Comparison of ENCODE assay signal across 19 cellular contexts in the genomic region with DNA sequence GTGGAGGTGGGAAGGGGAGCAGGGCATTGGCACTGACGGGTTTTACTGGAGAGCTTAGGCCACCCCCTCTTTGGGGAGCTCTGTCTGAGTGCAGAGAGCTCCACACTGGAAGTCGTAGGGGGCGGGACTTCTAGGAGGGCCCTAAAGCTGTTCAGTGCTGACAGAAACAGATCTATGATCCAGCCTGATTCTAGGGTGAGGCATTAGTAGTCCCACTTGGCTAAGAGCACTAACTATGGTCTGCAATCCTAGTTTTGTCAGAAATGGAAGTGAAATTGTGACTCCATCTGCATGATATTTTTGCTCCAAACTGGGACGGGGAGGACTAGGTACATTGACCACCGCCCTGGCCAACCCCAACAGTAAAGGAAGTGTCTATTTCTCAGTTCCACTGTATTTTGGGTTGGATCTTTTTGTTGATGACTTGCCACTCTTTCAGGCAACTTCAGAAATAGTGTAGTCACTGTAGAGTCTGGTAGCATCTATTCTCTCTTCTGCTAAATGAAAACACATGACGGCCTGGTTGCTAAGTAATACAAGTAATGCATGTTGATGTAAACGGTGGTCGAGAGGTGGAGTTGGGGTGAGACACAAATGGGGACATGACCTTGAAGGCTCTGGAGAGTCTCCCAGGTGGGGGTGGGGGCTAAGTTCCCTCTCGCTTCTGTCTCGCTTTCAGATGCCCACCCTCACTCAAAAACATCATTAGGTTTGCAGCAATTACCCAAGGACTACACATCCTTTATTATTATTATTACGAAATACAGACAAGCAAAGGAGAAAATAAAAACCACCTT.
A peak's percentile ranks its signal among the peaks of the same experiment; 100 is the strongest.
DNase-seq lines count a peak whose midpoint lies in the region; ATAC-seq, FAIRE-seq and TF ChIP-seq lines count a peak whose summit lies in the region.
"Had no signal": no experiment of that assay in that cellular context is flagged by ENCODE, and none has a peak within 500 bp of the region (broad histone marks: within the 10 kb centered on the region; RNA-seq: fewer than 3 reads in every experiment).

No MANE protein-coding gene starts in this region.

- H3K79me2 ChIP-seq in GM23248 (ENCODE audit: insufficient read depth) (no peaks in the 10 kb centered on the region), K562 (ENCODE audit: control insufficient read depth, insufficient read depth, low read length) (no peaks in the 10 kb centered on the region)

- CTCF ChIA-PET in K562 (lab: Yijun Ruan, JAX; ENCODE audit: low intra/inter-chr PET ratio), result interaction anchor here (0.6 kb wide), 1 partner anchor 33 kb away, joined by 4 read pairs; no protein-coding TSS in a partner anchor
- CTCF ChIA-PET in activated CD4-positive, alpha-beta T cell treated with anti-CD3 and anti-CD28 coated beads, Interleukin-2, amount 10 ng/mL, durations not matched to agents 7 days and 5 days (lab: Charles Lee), result no interaction called here

- BruUV-seq in K562 (replicated peaks; lab: Mats Ljungman, UMichigan), result no TSS peak

- H3K4me3 Mint-ChIP-seq in activated CD4-positive, alpha-beta T cell treated with anti-CD3 and anti-CD28 coated beads, Interleukin-2, amount 10 ng/mL, durations not matched to agents 7 days and 5 days, result no peak overlapping the region
- H3K4me3 Mint-ChIP-seq: B cell; CD4-positive, alpha-beta T cell had no signal

- H4K20me1 ChIP-seq in GM23248 (ENCODE audit: insufficient read depth), result no peaks in the 10 kb centered on the region
- no peaks in the 10 kb centered on the region for H4K20me1 ChIP-seq in K562 (replicated peaks; ENCODE audit: control insufficient read depth, insufficient read depth, low read length)

- H3K36me3 ChIP-seq in GM23248 (ENCODE audit: low read depth) (no peaks in the 10 kb centered on the region), K562 (ENCODE audit: control insufficient read depth, insufficient read depth, low read length) (no peaks in the 10 kb centered on the region), mesenchymal stem cell (ENCODE audit: control insufficient read depth in 1 of 2, insufficient read depth in 2 of 2, low read depth in 1 of 2, low read length in 2 of 2) (no peaks in the 10 kb centered on the region)
- H3K36me3 ChIP-seq: MG63 had no signal

- no peak overlapping the region for H2BK5ac ChIP-seq in mesenchymal stem cell (ENCODE audit: low read depth, low read length, poor library complexity, severe bottlenecking)

- no peak overlapping the region for H3K4me3 ChIP-seq in GM23248
- H3K4me3 ChIP-seq in K562, result no peak overlapping the region
- H3K4me3 ChIP-seq in mesenchymal stem cell (ENCODE audit: insufficient read depth in 1 of 2, low read depth in 1 of 2, low read length in 2 of 2), result no peak overlapping the region
- H3K4me3 ChIP-seq: MG63 had no signal

- H2AFZ ChIP-seq in GM23248, result no peak overlapping the region
- H2AFZ ChIP-seq in K562 (ENCODE audit: low read depth, low read length), result peak overlapping the region; percentile 35; the same call in 1 of the 2 replicates
- no peak overlapping the region for H2AFZ ChIP-seq in mesenchymal stem cell (ENCODE audit: low read depth, low read length)

- no peak overlapping the region for H2BK120ac ChIP-seq in mesenchymal stem cell (ENCODE audit: low read depth, low read length)

- TF ChIP-seq POLR2A in K562 (conservative IDR thresholded peaks at IDR 0.05), result no peak

- H3K27me3 Mint-ChIP-seq in activated CD4-positive, alpha-beta T cell treated with anti-CD3 and anti-CD28 coated beads, Interleukin-2, amount 10 ng/mL, durations not matched to agents 7 days and 5 days, result peaks cover 2% of the 10 kb centered on the region

- H3K79me1 ChIP-seq in mesenchymal stem cell (replicated peaks; ENCODE audit: low read length, poor library complexity, severe bottlenecking), result no peaks in the 10 kb centered on the region

- intact Hi-C loops in K562 (cut with micrococcal nuclease), result no loop called here

- TF ChIP-seq EP300 in K562 (IDR thresholded peaks at IDR 0.05; ENCODE audit: low read length), result no peak

- in situ Hi-C loops in GM23248 (cut with MboI), result no loop called here
- in situ Hi-C loops in K562 (cut with MboI), result no loop called here
- in situ Hi-C loops in G401 (cut with HindIII; ENCODE audit: low sequenced_read_pairs), result no loop called here

- DNase-seq in AG09319 (ENCODE audit: extremely low read depth, low read depth) (peak; percentile 59), GM23248 (peak; percentile 29), K562 (ENCODE audit: extremely low read depth in 1 of 4, low spot score in 3 of 4) (no peak), mesenchymal stem cell (no peak), G401 (ENCODE audit: low spot score) (no peak)
- DNase-seq in activated CD4-positive, alpha-beta T cell treated with anti-CD3 and anti-CD28 coated beads, Interleukin-2, amount 10 ng/mL, durations not matched to agents 7 days and 5 days, result no peak
- DNase-seq: CD4-positive, alpha-beta T cell; H7; MG63; NCI-H1092 treated with DMSO at 0.1 percent for 48 hours; NCI-H2081 treated with DMSO at 0.1 percent for 48 hours; RPMI8226; SIG-M5; SW 1271 had no signal

- no peaks in the 10 kb centered on the region for H3K9me1 ChIP-seq in K562 (ENCODE audit: control insufficient read depth, insufficient read depth, low read length)

- H3K36me3 Mint-ChIP-seq in activated CD4-positive, alpha-beta T cell treated with anti-CD3 and anti-CD28 coated beads, Interleukin-2, amount 10 ng/mL, durations not matched to agents 7 days and 5 days (ENCODE audit: low read depth), result no peaks in the 10 kb centered on the region

- H3K4me1 Mint-ChIP-seq in activated CD4-positive, alpha-beta T cell treated with anti-CD3 and anti-CD28 coated beads, Interleukin-2, amount 10 ng/mL, durations not matched to agents 7 days and 5 days, result no peaks in the 10 kb centered on the region
- H3K4me1 Mint-ChIP-seq: B cell had no signal

- TF ChIP-seq RAD21 in K562 (CRISPR knock-in tag; conservative IDR thresholded peaks at IDR 0.05 in 1 of 2, IDR thresholded peaks at IDR 0.05 in 1 of 2), result no peak

- H3K4ac ChIP-seq in mesenchymal stem cell (ENCODE audit: low read depth in 1 of 2, low read length in 2 of 2), result no peak overlapping the region

- no peak overlapping the region for H3K27ac ChIP-seq in GM23248
- no peak overlapping the region for H3K27ac ChIP-seq in K562 (ENCODE audit: extremely low read depth, low read depth, low read length)
- H3K27ac ChIP-seq in mesenchymal stem cell (ENCODE audit: low read length, poor library complexity, severe bottlenecking), result no peak overlapping the region

- H3K9me3 ChIP-seq in GM23248 (ENCODE audit: low read depth), result no peaks in the 10 kb centered on the region
- no peaks in the 10 kb centered on the region for H3K9me3 ChIP-seq in K562 (replicated peaks; ENCODE audit: control insufficient read depth, insufficient read depth, low read depth, low read length)
- H3K9me3 ChIP-seq in mesenchymal stem cell (ENCODE audit: control insufficient read depth, low read length), result peaks cover 6% of the 10 kb centered on the region
- H3K9me3 ChIP-seq: MG63 had no signal

- H3K4me1 ChIP-seq in GM23248 (ENCODE audit: insufficient read depth) (peaks cover 8% of the 10 kb centered on the region), K562 (replicated peaks in 1 of 2; ENCODE audit: control insufficient read depth in 2 of 2, insufficient read depth in 2 of 2, low read length in 2 of 2) (no peaks in the 10 kb centered on the region), mesenchymal stem cell (ENCODE audit: control insufficient read depth, insufficient read depth, low read depth, low read length) (no peaks in the 10 kb centered on the region)

- H2BK15ac ChIP-seq in mesenchymal stem cell (ENCODE audit: low read depth, poor library complexity, severe bottlenecking), result no peak overlapping the region

- WGBS in GM23248 (ENCODE audit: low coverage in 1 of 2, low lambda C conversion rate in 2 of 2, missing lambda C conversion rate in 2 of 2), 2 experiments, result 11 to 15% methylated on average over 10 to 11 of the region's 11 CpGs
- 6% methylated on average over 11 of the region's 11 CpGs for WGBS in K562 (ENCODE audit: insufficient coverage, low coverage, missing lambda C conversion rate)
- WGBS in mesenchymal stem cell, result 84% methylated on average over 10 of the region's 11 CpGs

- ATAC-seq in K562 (0 out of 3 replicates have a peak, but pooled peaks have one; percentile 26), HG02610 (IDR thresholded peaks at IDR 0.05; ENCODE audit: unreplicated experiment) (no peak), HG02763 (IDR thresholded peaks at IDR 0.05; ENCODE audit: unreplicated experiment) (no peak)
- ATAC-seq: HepG2 had no signal

- H3K14ac ChIP-seq in mesenchymal stem cell (ENCODE audit: low read length in 2 of 2), result no peak overlapping the region

- no peak overlapping the region for H3K23ac ChIP-seq in mesenchymal stem cell (ENCODE audit: low read length in 2 of 2)

- H3K4me2 ChIP-seq in GM23248 (ENCODE audit: unreplicated experiment) (no peak overlapping the region), K562 (ENCODE audit: insufficient read depth, low read length) (no peak overlapping the region; the same call in 1 of the 2 replicates), mesenchymal stem cell (ENCODE audit: low read length, poor library complexity, severe bottlenecking) (no peak overlapping the region)

- H3K18ac ChIP-seq in mesenchymal stem cell (ENCODE audit: low read depth in 1 of 2, low read length in 2 of 2), result no peak overlapping the region

- 0 out of 2 replicates have a peak, but pooled peaks cover 3% of the 10 kb centered on the region for H3F3A ChIP-seq in GM23248 (ENCODE audit: insufficient read depth)

- no peak overlapping the region for H4K8ac ChIP-seq in mesenchymal stem cell (ENCODE audit: low read length)

- no peaks in the 10 kb centered on the region for H3K9me2 ChIP-seq in GM23248 (ENCODE audit: insufficient read depth)

- POLR2A ChIA-PET in K562 (lab: Yijun Ruan, JAX), result interaction anchor here (0.6 to 1.1 kb wide), 4 partner anchors 9 to 24 kb away, joined by 3 to 4 read pairs (median 3); no protein-coding TSS in a partner anchor
- POLR2A ChIA-PET in activated CD4-positive, alpha-beta T cell treated with anti-CD3 and anti-CD28 coated beads, Interleukin-2, amount 10 ng/mL, durations not matched to agents 7 days and 5 days (lab: Charles Lee), result no interaction called here

- no peak overlapping the region for H2BK12ac ChIP-seq in mesenchymal stem cell (ENCODE audit: low read length in 2 of 2)

- H3K9ac ChIP-seq in GM23248, result no peak overlapping the region
- no peak overlapping the region for H3K9ac ChIP-seq in K562 (ENCODE audit: insufficient read depth in 1 of 2, low read depth in 2 of 2, low read length in 2 of 2)
- peak overlapping the region; percentile 62 for H3K9ac ChIP-seq in mesenchymal stem cell (ENCODE audit: low read length)

- H4K91ac ChIP-seq in mesenchymal stem cell (ENCODE audit: low read length), result no peak overlapping the region

- no peak for FAIRE-seq in K562 (lab: Jason Lieb, UNC)
- FAIRE-seq: GM19239, HepG2 had no signal

- no peak overlapping the region for H3K27ac Mint-ChIP-seq in activated CD4-positive, alpha-beta T cell treated with anti-CD3 and anti-CD28 coated beads, Interleukin-2, amount 10 ng/mL, durations not matched to agents 7 days and 5 days
- H3K27ac Mint-ChIP-seq: B cell; CD4-positive, alpha-beta T cell had no signal

- H2AK5ac ChIP-seq in mesenchymal stem cell (ENCODE audit: low read length, severe bottlenecking), result no peak overlapping the region

- TF ChIP-seq CTCF in AG09319 (IDR thresholded peaks at IDR 0.05; ENCODE audit: low read depth, low read length) (no peak), K562 (IDR thresholded peaks at IDR 0.05 in 2 of 3, conservative IDR thresholded peaks at IDR 0.05 in 1 of 3; ENCODE audit: insufficient read depth in 2 of 3, low read depth in 1 of 3, low read length in 3 of 3) (no peak)

- H3K27me3 ChIP-seq in GM23248 (replicated peaks; ENCODE audit: insufficient read depth) (no peaks in the 10 kb centered on the region), K562 (ENCODE audit: control insufficient read depth in 2 of 2, insufficient read depth in 2 of 2, low read length in 2 of 2) (peaks cover 8 to 12% of the 10 kb centered on the region in 2 experiments; a peak in 4 of 5 replicates), mesenchymal stem cell (ENCODE audit: control insufficient read depth in 1 of 2, insufficient read depth in 1 of 2, low read length in 2 of 2) (peaks cover 0 to 5% of the 10 kb centered on the region in 2 experiments)
- H3K27me3 ChIP-seq: MG63 had no signal

- H3K9me3 Mint-ChIP-seq in activated CD4-positive, alpha-beta T cell treated with anti-CD3 and anti-CD28 coated beads, Interleukin-2, amount 10 ng/mL, durations not matched to agents 7 days and 5 days, result peaks cover 5% of the 10 kb centered on the region
- H3K9me3 Mint-ChIP-seq: CD4-positive, alpha-beta T cell had no signal

Comparison
In these comparisons a context has a peak if more than half of its experiments do, and no peak if none do; other contexts are left out.
1. DNase-seq: peak in AG09319 (single experiment) and GM23248 (single experiment); none in K562 (0 of 4), mesenchymal stem cell (single experiment), activated CD4-positive, alpha-beta T cell treated with anti-CD3 and anti-CD28 coated beads, Interleukin-2, amount 10 ng/mL, durations not matched to agents 7 days and 5 days (single experiment) and G401 (single experiment).